ENCODE assay signal across 27 cellular contexts in the genomic region with DNA sequence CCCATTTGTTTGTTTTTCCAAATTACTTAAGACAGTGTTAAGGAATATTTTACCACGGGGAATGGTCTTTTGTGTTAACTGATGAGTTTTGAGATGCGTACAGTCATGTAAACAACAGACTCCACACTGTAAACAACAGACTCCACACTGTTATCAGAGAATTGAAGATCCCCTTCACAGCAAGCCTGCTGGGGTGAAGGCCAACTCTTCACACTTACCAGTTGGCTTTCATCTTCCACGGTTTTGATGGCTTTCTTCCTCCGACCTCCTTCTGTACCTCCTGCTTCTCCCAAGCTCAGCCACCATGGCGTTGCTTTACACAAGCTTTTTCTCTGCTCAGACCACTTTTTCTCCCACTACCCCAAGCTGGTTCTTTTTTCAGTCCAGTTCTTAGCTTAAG.
A peak's percentile ranks its signal among the peaks of the same experiment; 100 is the strongest.
DNase-seq lines count a peak whose midpoint lies in the region; ATAC-seq, FAIRE-seq and TF ChIP-seq lines count a peak whose summit lies in the region.
"Had no signal": no experiment of that assay in that cellular context is flagged by ENCODE, and none has a peak within 500 bp of the region (broad histone marks: within the 10 kb centered on the region; RNA-seq: fewer than 3 reads in every experiment).

No MANE protein-coding gene starts in this region.

- H4K5ac ChIP-seq in H1 (ENCODE audit: insufficient read length, low read depth, low read length), result no peak overlapping the region
- no peak overlapping the region for H4K5ac ChIP-seq in mesendoderm (ENCODE audit: low read length)

- H3K23ac ChIP-seq in H1 (ENCODE audit: insufficient read length) (no peak overlapping the region), mesendoderm (ENCODE audit: low read length) (no peak overlapping the region)

- no peak overlapping the region for H2BK15ac ChIP-seq in H1 (ENCODE audit: low read length)
- no peak overlapping the region for H2BK15ac ChIP-seq in mesendoderm (replicated peaks; ENCODE audit: low read depth)

- H2BK120ac ChIP-seq in H1 (replicated peaks; ENCODE audit: low read depth, low read length) (no peak overlapping the region), mesendoderm (ENCODE audit: low read depth, low read length) (no peak overlapping the region)

- no peak overlapping the region for H3K27ac ChIP-seq in H1 (ENCODE audit: low read depth, low read length)
- no peak overlapping the region for H3K27ac ChIP-seq in mesendoderm (ENCODE audit: low read depth, low read length)
- H3K27ac ChIP-seq: BLaER1 had no signal

- no peak overlapping the region for H2BK12ac ChIP-seq in H1 (ENCODE audit: low read depth, low read length)

- no peaks in the 10 kb centered on the region for H3K36me3 ChIP-seq in H1 (ENCODE audit: control insufficient read depth in 2 of 4, insufficient read depth in 4 of 4, low read length in 3 of 4)
- H3K36me3 ChIP-seq in mesendoderm (ENCODE audit: control insufficient read depth, insufficient read depth, low read length), result no peaks in the 10 kb centered on the region
- H3K36me3 ChIP-seq in H7 (replicated peaks; ENCODE audit: control insufficient read depth, insufficient read depth, low read length), result no peaks in the 10 kb centered on the region
- H3K36me3 ChIP-seq: BE2C, BLaER1 had no signal

- H3K4me2 ChIP-seq in H1 (ENCODE audit: insufficient read depth in 1 of 2, low read depth in 2 of 2, low read length in 2 of 2) (no peak overlapping the region), mesendoderm (ENCODE audit: low read length) (no peak overlapping the region)
- H3K4me2 ChIP-seq: BLaER1 had no signal

- no peaks in the 10 kb centered on the region for H3K27me3 Mint-ChIP-seq in glutamatergic neuron (ENCODE audit: unreplicated experiment)
- peaks cover 16% of the 10 kb centered on the region for H3K27me3 Mint-ChIP-seq in activated T-cell treated with anti-CD3 and anti-CD28 coated beads, Interleukin-2, amount 50 U/mL, for 72 hours (ENCODE audit: low read depth)
- H3K27me3 Mint-ChIP-seq: CD4-positive, CD25-positive, alpha-beta regulatory T cell; CD8-positive, alpha-beta memory T cell had no signal

- no peak overlapping the region for H2AK5ac ChIP-seq in H1 (ENCODE audit: low read depth, low read length)
- no peak overlapping the region for H2AK5ac ChIP-seq in mesendoderm (ENCODE audit: low read length)

- H4K8ac ChIP-seq in H1 (ENCODE audit: extremely low read depth, insufficient read depth, low read length) (no peak overlapping the region), mesendoderm (ENCODE audit: low read depth, low read length) (no peak overlapping the region)

- H3K4me1 ChIP-seq in H1 (replicated peaks in 1 of 4; ENCODE audit: control insufficient read depth in 3 of 4, insufficient read depth in 4 of 4, low read length in 3 of 4) (0 out of 7 replicates have a peak, but pooled peaks cover 0 to 4% (median 0%) of the 10 kb centered on the region in 4 experiments), mesendoderm (ENCODE audit: control insufficient read depth, low read depth, low read length) (peaks cover 5% of the 10 kb centered on the region)
- H3K4me1 ChIP-seq: BE2C had no signal

- 0 out of 2 replicates have a peak, but pooled peaks cover 2% of the 10 kb centered on the region for H3K79me1 ChIP-seq in H1 (ENCODE audit: low read depth, low read length)
- H3K79me1 ChIP-seq in mesendoderm (ENCODE audit: low read length), result no peaks in the 10 kb centered on the region

- DNase-seq in H1 (ENCODE audit: low read depth in 1 of 2, low spot score in 2 of 2) (no peak), glutamatergic neuron (no peak), mesendoderm (peak; percentile 68), activated T-cell treated with anti-CD3 and anti-CD28 coated beads for 4 hours (no peak), H7 (no peak)
- no peak for DNase-seq in activated T-cell treated with anti-CD3 and anti-CD28 coated beads, Interleukin-2, amount 50 U/mL, for 72 hours
- DNase-seq: 8988T; ACHN; BE2C; C1 segment of cervical spinal cord; CD4-positive, alpha-beta memory T cell; CD4-positive, CD25-positive, alpha-beta regulatory T cell; CD8-positive, alpha-beta memory T cell; COR-L47; DMS 273 treated with DMSO at 0.1 percent for 48 hours; DMS153; DMS53; DMS79; DND-41; EL; GF-D8 had no signal

- CTCF ChIA-PET in H1 (lab: Charles Lee; ENCODE audit: partially characterized antibody), result interaction anchor here (1.1 kb wide), 1 partner anchor 9 kb away, joined by 3 read pairs; no protein-coding TSS in a partner anchor

- H3K23me2 ChIP-seq in H1 (ENCODE audit: low read depth, low read length), result peaks cover 4% of the 10 kb centered on the region; the same call in 1 of the 2 replicates

- TF ChIP-seq CTCF in H1 (IDR thresholded peaks at IDR 0.05; ENCODE audit: control extremely low read depth in 1 of 3, insufficient read depth in 1 of 3, low read depth in 1 of 3, low read length in 3 of 3) (no peak), glutamatergic neuron (IDR thresholded peaks at IDR 0.05; ENCODE audit: partially characterized antibody, unreplicated experiment) (no peak)

- H3K9ac ChIP-seq in H1 (replicated peaks in 1 of 4; ENCODE audit: extremely low read depth in 1 of 4, low read depth in 3 of 4, low read length in 3 of 4) (no peak overlapping the region), mesendoderm (ENCODE audit: low read length) (no peak overlapping the region)
- H3K9ac ChIP-seq: BLaER1 had no signal

- H3K9me3 ChIP-seq in H1 (ENCODE audit: insufficient read depth in 2 of 2, low read depth in 1 of 2, low read length in 1 of 2), result no peaks in the 10 kb centered on the region
- H3K9me3 ChIP-seq: BE2C, BLaER1 had no signal

- no peak overlapping the region for H2BK5ac ChIP-seq in H1 (ENCODE audit: low read depth, low read length)
- H2BK5ac ChIP-seq in mesendoderm (ENCODE audit: low read length), result no peak overlapping the region

- POLR2A ChIA-PET in H1 (lab: Charles Lee; ENCODE audit: partially characterized antibody), result no interaction called here

- no peak overlapping the region for H3K4ac ChIP-seq in H1 (replicated peaks; ENCODE audit: insufficient read length, low read depth, low read length)
- H3K4ac ChIP-seq in mesendoderm (ENCODE audit: low read depth, low read length), result no peak overlapping the region

- WGBS in H1 (ENCODE audit: extremely low coverage in 1 of 2, insufficient coverage in 1 of 2, insufficient read length in 1 of 2, insufficient replicate concordance in 2 of 2, low coverage in 1 of 2, low lambda C conversion rate in 2 of 2, missing lambda C conversion rate in 1 of 2), 2 experiments, result 81% methylated on average over 5 of the region's 5 CpGs; no CpG with 5 or more reads in 1 of the 2 experiments
- WGBS in mesendoderm (ENCODE audit: extremely low coverage, insufficient coverage, low lambda C conversion rate), result no CpG with 5 or more reads among the region's 5 CpGs

- H3K36me3 Mint-ChIP-seq in glutamatergic neuron (ENCODE audit: unreplicated experiment), result no peaks in the 10 kb centered on the region
- H3K36me3 Mint-ChIP-seq in activated T-cell treated with anti-CD3 and anti-CD28 coated beads, Interleukin-2, amount 50 U/mL, for 72 hours (ENCODE audit: insufficient read depth in 2 of 2), result no peaks in the 10 kb centered on the region
- H3K36me3 Mint-ChIP-seq: CD14-positive monocyte; CD4-positive, alpha-beta memory T cell; CD4-positive, CD25-positive, alpha-beta regulatory T cell had no signal

- no peaks in the 10 kb centered on the region for H3K27me3 ChIP-seq in H1 (replicated peaks in 1 of 4; ENCODE audit: control insufficient read depth in 3 of 4, extremely low read depth in 1 of 4, insufficient read depth in 3 of 4, low read length in 3 of 4)
- H3K27me3 ChIP-seq in mesendoderm (ENCODE audit: insufficient read depth, low read length, poor library complexity), result no peaks in the 10 kb centered on the region
- no peaks in the 10 kb centered on the region for H3K27me3 ChIP-seq in H7 (ENCODE audit: control insufficient read depth, insufficient read depth, low read length)
- H3K27me3 ChIP-seq: BE2C, BLaER1 had no signal

- no peak overlapping the region for H3K4me3 Mint-ChIP-seq in glutamatergic neuron (ENCODE audit: unreplicated experiment)
- no peak overlapping the region for H3K4me3 Mint-ChIP-seq in activated T-cell treated with anti-CD3 and anti-CD28 coated beads, Interleukin-2, amount 50 U/mL, for 72 hours
- H3K4me3 Mint-ChIP-seq: CD14-positive monocyte; CD4-positive, CD25-positive, alpha-beta regulatory T cell; CD8-positive, alpha-beta memory T cell had no signal

- H3K18ac ChIP-seq in H1 (ENCODE audit: extremely low read depth, low read length) (no peak overlapping the region), mesendoderm (ENCODE audit: low read length) (no peak overlapping the region)

- 0 out of 4 replicates have a peak, but pooled peaks cover 0 to 4% of the 10 kb centered on the region in 2 experiments for H3K79me2 ChIP-seq in H1 (ENCODE audit: control insufficient read depth in 1 of 2, insufficient read depth in 2 of 2, low read length in 2 of 2)
- H3K79me2 ChIP-seq in mesendoderm (ENCODE audit: control insufficient read depth, insufficient read depth, low read length), result no peaks in the 10 kb centered on the region

- H4K91ac ChIP-seq in H1 (replicated peaks; ENCODE audit: insufficient read length, low read length), result no peak overlapping the region

- H2AFZ ChIP-seq in H1 (ENCODE audit: low read length), result 0 out of 2 replicates have a peak overlapping the region, but pooled peaks have one; percentile 48

- peaks cover 9% of the 10 kb centered on the region for H3K4me1 Mint-ChIP-seq in glutamatergic neuron (ENCODE audit: low read depth, unreplicated experiment)
- no peaks in the 10 kb centered on the region for H3K4me1 Mint-ChIP-seq in activated T-cell treated with anti-CD3 and anti-CD28 coated beads, Interleukin-2, amount 50 U/mL, for 72 hours (ENCODE audit: low read depth)
- H3K4me1 Mint-ChIP-seq: CD14-positive monocyte; CD4-positive, alpha-beta memory T cell; CD8-positive, alpha-beta memory T cell had no signal

- H4K20me1 ChIP-seq in H1 (replicated peaks in 1 of 2; ENCODE audit: control insufficient read depth in 1 of 2, insufficient read depth in 2 of 2, low read length in 2 of 2), result peaks cover 0 to 3% of the 10 kb centered on the region in 2 experiments
- H4K20me1 ChIP-seq: BLaER1 had no signal

- H2BK20ac ChIP-seq in H1 (ENCODE audit: low read length), result no peak overlapping the region

- no peak for TF ChIP-seq EP300 in H1 (IDR thresholded peaks at IDR 0.05; ENCODE audit: borderline replicate concordance in 1 of 2, low read depth in 2 of 2, low read length in 2 of 2)

- ATAC-seq in activated T-cell treated with anti-CD3 and anti-CD28 coated beads, Interleukin-2, amount 50 U/mL, for 72 hours (replicated peaks in 1 of 2), result no peak

- TF ChIP-seq RAD21 in H1 (IDR thresholded peaks at IDR 0.05 in 1 of 2, conservative IDR thresholded peaks at IDR 0.05 in 1 of 2; ENCODE audit: low read depth in 2 of 2, low read length in 2 of 2), result no peak

- no peak for TF ChIP-seq POLR2A in H1 (IDR thresholded peaks at IDR 0.05; ENCODE audit: control extremely low read depth in 1 of 2, low read depth in 2 of 2, low read length in 2 of 2)

- no peak overlapping the region for H3K4me3 ChIP-seq in H1 (ENCODE audit: extremely low read depth in 1 of 4, insufficient read depth in 2 of 4, low read depth in 3 of 4, low read length in 4 of 4)
- no peak overlapping the region for H3K4me3 ChIP-seq in mesendoderm (ENCODE audit: low read length)
- H3K4me3 ChIP-seq in H7 (ENCODE audit: insufficient read depth, low read depth, low read length), result no peak overlapping the region
- H3K4me3 ChIP-seq: BLaER1 had no signal

- FAIRE-seq in H1 (lab: Jason Lieb, UNC), result peak; percentile 24
- FAIRE-seq: A204.1, G401.6, GM12891, GM19239 had no signal

- peak overlapping the region; percentile 28 for H3K27ac Mint-ChIP-seq in glutamatergic neuron (ENCODE audit: unreplicated experiment)
- no peak overlapping the region for H3K27ac Mint-ChIP-seq in activated T-cell treated with anti-CD3 and anti-CD28 coated beads, Interleukin-2, amount 50 U/mL, for 72 hours
- H3K27ac Mint-ChIP-seq: CD14-positive monocyte; CD4-positive, alpha-beta memory T cell; CD4-positive, CD25-positive, alpha-beta regulatory T cell had no signal

- H3K56ac ChIP-seq in H1 (replicated peaks; ENCODE audit: insufficient read length, low read depth, low read length), result no peak overlapping the region
- H3K56ac ChIP-seq in mesendoderm (ENCODE audit: low read length), result no peak overlapping the region

- H3K14ac ChIP-seq in H1 (ENCODE audit: insufficient read length), result no peak overlapping the region

- H3K9me3 Mint-ChIP-seq in glutamatergic neuron (ENCODE audit: unreplicated experiment), result peaks cover 1% of the 10 kb centered on the region
- H3K9me3 Mint-ChIP-seq in activated T-cell treated with anti-CD3 and anti-CD28 coated beads, Interleukin-2, amount 50 U/mL, for 72 hours, result peaks cover 4 to 5% of the 10 kb centered on the region in 2 donors
